1 cellular context compared by ENCODE assay signal in the genomic region with DNA sequence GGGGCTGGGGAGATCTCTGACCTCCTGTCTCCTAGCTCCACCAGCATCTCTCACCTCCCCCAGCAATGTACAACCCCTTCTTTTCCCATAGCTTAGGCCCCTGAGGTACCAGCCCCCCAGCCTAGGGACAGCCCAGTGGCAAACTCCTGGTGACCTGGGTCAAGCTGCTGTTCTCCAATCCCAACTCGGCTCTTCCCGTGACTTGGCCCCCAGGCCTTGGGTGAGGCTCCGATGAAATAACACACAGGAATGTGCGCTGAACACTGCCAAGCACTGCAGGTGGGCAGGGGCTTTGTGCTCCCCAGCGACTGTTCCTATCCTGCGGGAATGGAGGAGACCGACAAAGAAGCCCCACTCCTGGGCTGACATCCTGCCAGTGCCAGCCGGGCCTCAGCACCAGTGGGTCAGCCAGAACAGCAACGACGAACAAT.
TF ChIP-seq lines count a peak whose summit lies in the region.

No MANE protein-coding gene starts in this region.

TF ChIP-seq in GM12878, 131 proteins besides CTCF, POLR2A, EP300 and RAD21 (continued from another document):
- TF ChIP-seq SPI1 (IDR thresholded peaks at IDR 0.05; ENCODE audit: borderline replicate concordance, insufficient read depth, low read depth, low read length) (no peak), EED (IDR thresholded peaks at IDR 0.05; ENCODE audit: low read depth) (no peak), SIN3A (IDR thresholded peaks at IDR 0.05; ENCODE audit: low read depth, low read length) (no peak)
